8 cellular contexts compared by ENCODE assay signal in genomic region chr7:151875862-151876111, GRCh38.
DNase-seq lines count a peak whose midpoint lies in the region; ATAC-seq and TF ChIP-seq lines count a peak whose summit lies in the region.

No MANE protein-coding gene starts in this region.

- H2AFZ ChIP-seq in Loucy (ENCODE audit: low read length) = peak overlapping the region; percentile 93

- no peaks in the 10 kb centered on the region; a peak in 1 of 22 replicates for H3K27me3 ChIP-seq in BLaER1 treated with 17β-estradiol and CSF1 and Interleukin-3, amounts not matched to agents 10 nM and 100 nM
- H3K27me3 ChIP-seq in Loucy (ENCODE audit: insufficient read depth, low read length, poor library complexity, severe bottlenecking) (no peaks in the 10 kb centered on the region), muscle layer of colon (ENCODE audit: control insufficient read depth in 1 of 2, insufficient read depth in 2 of 2, low read length in 2 of 2) (peaks cover 0 to 10% of the 10 kb centered on the region in 2 donors)

- no peaks in the 10 kb centered on the region for H3K9me3 ChIP-seq in BLaER1 treated with 17β-estradiol and CSF1 and Interleukin-3, amounts not matched to agents 10 nM and 100 nM (replicated peaks in 1 of 11)
- H3K9me3 ChIP-seq in Loucy (ENCODE audit: insufficient read depth, low read depth, low read length) (no peaks in the 10 kb centered on the region), muscle layer of colon (ENCODE audit: low read length) (no peaks in the 10 kb centered on the region)

- H3K4me2 ChIP-seq in BLaER1 treated with 17β-estradiol and CSF1 and Interleukin-3, amounts not matched to agents 10 nM and 100 nM = peak overlapping the region; percentile 91 to 100 (median 94)
- H3K4me2 ChIP-seq in Loucy (ENCODE audit: low read depth, low read length, poor library complexity, severe bottlenecking) = peak overlapping the region; percentile 94

- H3K36me3 ChIP-seq in BLaER1 treated with 17β-estradiol and CSF1 and Interleukin-3, amounts not matched to agents 10 nM and 100 nM = no peaks in the 10 kb centered on the region
- H3K36me3 ChIP-seq in Loucy (ENCODE audit: insufficient read depth, low read length) (no peaks in the 10 kb centered on the region), muscle layer of colon (ENCODE audit: insufficient read depth, low read length) (no peaks in the 10 kb centered on the region)

- H3K9me2 ChIP-seq in Loucy (replicated peaks; ENCODE audit: low read depth, low read length) = no peaks in the 10 kb centered on the region

- no peaks in the 10 kb centered on the region; the same call in 1 of the 2 replicates for H3K79me2 ChIP-seq in Loucy (ENCODE audit: insufficient read depth, low read length)

- peak overlapping the region; percentile 41 to 78 (median 59); a peak in 17 of 22 replicates for H3K27ac ChIP-seq in BLaER1 treated with 17β-estradiol and CSF1 and Interleukin-3, amounts not matched to agents 10 nM and 100 nM
- H3K27ac ChIP-seq in muscle layer of colon (ENCODE audit: low read depth, low read length) = peak overlapping the region; percentile 75

- no peak for ATAC-seq in HG03135 (IDR thresholded peaks at IDR 0.05; ENCODE audit: unreplicated experiment)
- ATAC-seq in activated CD4-positive, CD25-positive, alpha-beta regulatory T cell treated with anti-CD3 and anti-CD28 coated beads, Interleukin-2, amount 50 U/mL, for 24 hours = no peak

- peaks cover 0 to 15% (median 0%) of the 10 kb centered on the region in 11 experiments; a peak in 6 of 22 replicates for H4K20me1 ChIP-seq in BLaER1 treated with 17β-estradiol and CSF1 and Interleukin-3, amounts not matched to agents 10 nM and 100 nM
- no peaks in the 10 kb centered on the region for H4K20me1 ChIP-seq in Loucy (ENCODE audit: insufficient read depth, low read length, poor library complexity, severe bottlenecking)

- no peak for TF ChIP-seq CTCF in Loucy (conservative IDR thresholded peaks at IDR 0.05; ENCODE audit: low read length)

- peak overlapping the region; percentile 63 to 88 (median 80) for H3K9ac ChIP-seq in BLaER1 treated with 17β-estradiol and CSF1 and Interleukin-3, amounts not matched to agents 10 nM and 100 nM
- H3K9ac ChIP-seq in Loucy (ENCODE audit: low read depth, low read length, poor library complexity, severe bottlenecking) = peak overlapping the region; percentile 67
- no peak overlapping the region for H3K9ac ChIP-seq in muscle layer of colon (ENCODE audit: low read length)

- DNase-seq in ecto neural progenitor cell (ENCODE audit: low spot score) (peak; percentile 86), NCI-H128 (lab: John Stamatoyannopoulos, UW; ENCODE audit: unreplicated experiment) (no peak), cerebellar cortex (ENCODE audit: low spot score) (no peak)

- H3K4me1 ChIP-seq in BLaER1 treated with 17β-estradiol and CSF1 and Interleukin-3, amounts not matched to agents 10 nM and 100 nM = peaks cover 13 to 27% (median 20%) of the 10 kb centered on the region in 10 experiments; a peak in 19 of 20 replicates
- H3K4me1 ChIP-seq in Loucy (ENCODE audit: insufficient read depth, low read length, poor library complexity, severe bottlenecking) (peaks cover 27% of the 10 kb centered on the region), muscle layer of colon (ENCODE audit: insufficient read depth, low read length) (peaks cover 18% of the 10 kb centered on the region)

- peak overlapping the region; percentile 68 to 85 (median 78) for H3K4me3 ChIP-seq in BLaER1 treated with 17β-estradiol and CSF1 and Interleukin-3, amounts not matched to agents 10 nM and 100 nM
- H3K4me3 ChIP-seq in Loucy (ENCODE audit: low read length, poor library complexity, severe bottlenecking) (peak overlapping the region; percentile 78), muscle layer of colon (ENCODE audit: low read depth in 1 of 2, low read length in 2 of 2) (peak overlapping the region; percentile 86 to 88)

- H3F3A ChIP-seq in Loucy (ENCODE audit: low read depth) = peaks cover 3% of the 10 kb centered on the region; the same call in 1 of the 2 replicates
